9 cellular contexts compared by ENCODE assay signal in genomic region chr10:122526892-122527291, GRCh38. TPM values are rescaled to one million over a fixed set of nuclear protein-coding genes. Genes with fewer than 3 reads are reported as not detected.
"Had no signal": no experiment of that assay in that cellular context is flagged by ENCODE, and none has a peak within 500 bp of the region (broad histone marks: within the 10 kb centered on the region; RNA-seq: fewer than 3 reads in every experiment).

No MANE protein-coding gene starts in this region.

- H3K27ac Mint-ChIP-seq: H9, IgD-negative memory B cell had no signal

- H3K4me2 ChIP-seq: KMS-11 had no signal

- H3K4me1 Mint-ChIP-seq: IgD-negative memory B cell had no signal

- H3K4me3 Mint-ChIP-seq: H9, IgD-negative memory B cell had no signal

- H3K27ac ChIP-seq: GM23248, HL-60, KMS-11 had no signal

- DNase-seq: GM23248, H9, HCEC 1CT, KBM-7 had no signal

- FAIRE-seq: H1, H54 had no signal

- H3K4me3 ChIP-seq: GM23248 had no signal

- H3K9ac ChIP-seq: GM23248, KMS-11 had no signal

- H3K36me3 Mint-ChIP-seq: IgD-negative memory B cell had no signal

- H2AFZ ChIP-seq: GM23248 had no signal

RNA-seq across cellular contexts. Expression of gene DMBT1, which starts 33.7 kb away (rescaled TPM):
- total RNA-seq: GM23248, H1 had no signal
- polyA plus RNA-seq: GM23248, IgD-negative memory B cell had no signal
